ENCODE assay signal across 19 cellular contexts in the genomic region with DNA sequence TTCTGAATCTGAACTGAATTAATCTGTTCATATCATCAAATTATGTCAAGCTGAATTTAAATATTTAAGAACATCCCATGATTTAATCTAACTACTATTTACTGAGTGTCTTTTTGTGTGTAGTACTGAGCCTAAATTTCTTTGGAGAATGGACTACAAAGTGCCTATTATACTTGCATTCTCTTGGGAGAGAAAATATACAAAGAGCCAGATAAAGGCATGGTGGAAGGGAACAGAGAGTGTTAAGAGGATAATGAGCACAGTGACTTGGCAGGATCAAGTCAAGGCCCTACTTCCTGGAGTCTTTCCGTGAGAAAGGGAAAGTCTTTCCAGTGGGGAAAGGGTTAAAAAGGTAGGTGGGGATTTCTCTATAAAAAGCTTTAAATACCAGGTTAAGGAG. TPM values are rescaled to one million over a fixed set of nuclear protein-coding genes. Genes with fewer than 3 reads are reported as not detected.
DNase-seq lines count a peak whose midpoint lies in the region; ATAC-seq and TF ChIP-seq lines count a peak whose summit lies in the region.
"Had no signal": no experiment of that assay in that cellular context is flagged by ENCODE, and none has a peak within 500 bp of the region (broad histone marks: within the 10 kb centered on the region; RNA-seq: fewer than 3 reads in every experiment).

No MANE protein-coding gene starts in this region.

- H3K4me3 ChIP-seq in cardiac muscle cell (no peak overlapping the region), heart left ventricle (no peak overlapping the region), tibial artery (no peak overlapping the region)
- H3K4me3 ChIP-seq: A549, BLaER1 had no signal

- H3K4me1 ChIP-seq in cardiac muscle cell (ENCODE audit: low read depth) (peaks cover 60% of the 10 kb centered on the region), heart left ventricle (peaks cover 0 to 26% (median 2%) of the 10 kb centered on the region in 12 donors), tibial artery (peaks cover 0 to 5% (median 1%) of the 10 kb centered on the region in 4 donors)
- H3K4me1 ChIP-seq: A549, BLaER1 had no signal

- H3K9me3 ChIP-seq in cardiac muscle cell (ENCODE audit: low read depth) (no peaks in the 10 kb centered on the region), heart left ventricle (no peaks in the 10 kb centered on the region), tibial artery (no peaks in the 10 kb centered on the region)
- H3K9me3 ChIP-seq: A549, BLaER1 had no signal

- DNase-seq in cardiac muscle cell (ENCODE audit: low read depth in 1 of 2, low spot score in 1 of 2) (no peak), heart left ventricle (no peak), SK-MEL-5 (ENCODE audit: low read depth, low spot score) (peak; percentile 62), foreskin melanocyte (peak; percentile 70), globus pallidus (ENCODE audit: low spot score) (no peak), tibial artery (no peak)
- DNase-seq: CD4-positive, alpha-beta memory T cell; DMS79; NCI-H1417; NCI-H187; NCI-H2227 treated with DMSO at 0.1 percent for 48 hours; NCI-H510A treated with DMSO at 0.1 percent for 48 hours; NCI-H774; OCI-M1; SHP77 had no signal

- ATAC-seq in heart left ventricle (no peak), GM19463 (IDR thresholded peaks at IDR 0.05; ENCODE audit: unreplicated experiment) (no peak)
- ATAC-seq: A549 had no signal

- no peak for TF ChIP-seq POLR2A in heart left ventricle (IDR thresholded peaks at IDR 0.05)

- intact Hi-C loops in heart left ventricle (cut with DNase I): loop anchor here in 1 of 10 donors (10.0 kb wide), 1 partner anchor 52 kb away; no protein-coding TSS in a partner anchor
- intact Hi-C loops in tibial artery (cut with DNase I; ENCODE audit: low total_unique reads): no loop called here

- H3K27me3 ChIP-seq in cardiac muscle cell (no peaks in the 10 kb centered on the region), heart left ventricle (no peaks in the 10 kb centered on the region), tibial artery (no peaks in the 10 kb centered on the region)
- H3K27me3 ChIP-seq: BLaER1 had no signal

- peak overlapping the region; percentile 89 for H3K27ac ChIP-seq in cardiac muscle cell
- no peak overlapping the region for H3K27ac ChIP-seq in heart left ventricle
- no peak overlapping the region for H3K27ac ChIP-seq in tibial artery
- H3K27ac ChIP-seq: A549, BLaER1, KMS-11 had no signal

- in situ Hi-C loops in SK-MEL-5 (cut with HindIII; ENCODE audit: low pct_unique_long_range_greater_than_20kb, low sequenced_read_pairs): no loop called here

- WGBS in heart left ventricle, 4 donors: 37 to 64% (median 50%) methylated on average over 1 of the region's 1 CpG

- H3K36me3 ChIP-seq in cardiac muscle cell (peaks cover 3% of the 10 kb centered on the region), heart left ventricle (peaks cover 0 to 69% (median 56%) of the 10 kb centered on the region in 9 donors), tibial artery (peaks cover 31 to 46% (median 35%) of the 10 kb centered on the region in 3 donors)

- TF ChIP-seq CTCF in cardiac muscle cell (IDR thresholded peaks at IDR 0.05; ENCODE audit: low read depth, low read length): no peak
- no peak for TF ChIP-seq CTCF in heart left ventricle (IDR thresholded peaks at IDR 0.05)
- no peak for TF ChIP-seq CTCF in tibial artery (IDR thresholded peaks at IDR 0.05)

RNA-seq across cellular contexts. Expression of a gene that starts 15.0 kb away (rescaled TPM):
- 33.0 and 52.9 TPM in 2 replicates for total RNA-seq in cardiac muscle cell
- 22.8 and 37.1 TPM in 2 replicates for polyA plus RNA-seq in cardiac muscle cell
- total RNA-seq in heart left ventricle: 10 to 100 TPM; 10.3 to 24.7 (median 15.4) TPM
- 1 to 10 TPM; 4.0 to 9.2 TPM for polyA plus RNA-seq in heart left ventricle
- 34.3 and 34.4 TPM in 2 replicates for total RNA-seq in SK-MEL-5 (2014; rRNA removed; shearing (Covaris generic))
- 23.5 and 34.5 TPM in 2 replicates for polyA plus RNA-seq in SK-MEL-5 (2015; cell fraction: cytosol; rRNA removed)
- 41.7 and 42.7 TPM in 2 replicates for polyA plus RNA-seq in SK-MEL-5 (2015; cell fraction: nucleus; rRNA removed)

Comparison
In these comparisons a context has a peak if more than half of its experiments do, and no peak if none do; other contexts are left out.
1. DNase-seq: peak in SK-MEL-5 (single experiment) and foreskin melanocyte (single experiment); none in cardiac muscle cell (0 of 2), heart left ventricle (0 of 5), globus pallidus (single experiment) and tibial artery (0 of 2).